18 cellular contexts compared by ENCODE assay signal in the genomic region with DNA sequence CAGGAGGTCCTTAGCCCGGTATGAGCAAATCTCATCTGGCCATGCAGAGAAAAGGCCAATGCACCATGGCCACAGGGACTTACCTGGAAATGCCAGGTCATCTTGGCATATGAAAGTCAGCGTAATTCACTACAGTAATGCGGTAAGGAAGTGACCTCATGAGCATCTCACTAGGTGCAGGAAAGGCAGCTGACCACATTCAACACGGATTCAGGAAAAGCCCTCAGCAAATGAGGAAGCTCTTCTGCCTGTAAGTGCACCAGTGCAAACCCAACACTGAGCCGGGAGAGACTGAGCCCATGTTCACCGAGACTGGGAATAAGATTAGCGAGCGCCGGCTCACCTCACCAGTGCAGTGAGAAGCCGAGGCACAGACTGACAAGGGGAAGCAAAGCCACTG. TPM values are rescaled to one million over a fixed set of nuclear protein-coding genes. Genes with fewer than 3 reads are reported as not detected.
DNase-seq lines count a peak whose midpoint lies in the region; ATAC-seq lines count a peak whose summit lies in the region.
"Had no signal": no experiment of that assay in that cellular context is flagged by ENCODE, and none has a peak within 500 bp of the region (broad histone marks: within the 10 kb centered on the region; RNA-seq: fewer than 3 reads in every experiment).

No MANE protein-coding gene starts in this region.

- no peak overlapping the region for H3K18ac ChIP-seq in neuronal stem cell (ENCODE audit: low read length)

- no peak for ATAC-seq in Right ventricle myocardium inferior
- ATAC-seq in left ventricle myocardium superior: no peak
- ATAC-seq in GM21367 (IDR thresholded peaks at IDR 0.05; ENCODE audit: unreplicated experiment): no peak
- no peak for ATAC-seq in GM21381 (IDR thresholded peaks at IDR 0.05; ENCODE audit: unreplicated experiment)
- ATAC-seq: A549; CD8-positive, alpha-beta T cell had no signal

- H3K79me1 ChIP-seq in neuronal stem cell (ENCODE audit: low read depth, low read length): peaks cover 13% of the 10 kb centered on the region

- no peak overlapping the region for H2AK5ac ChIP-seq in neuronal stem cell (ENCODE audit: low read depth, low read length)

- peaks cover 0 to 6% of the 10 kb centered on the region in 2 donors for H3K9me3 ChIP-seq in neuronal stem cell (replicated peaks in 1 of 2; ENCODE audit: control insufficient read depth in 2 of 2, insufficient read depth in 1 of 2, low read depth in 1 of 2, low read length in 2 of 2)
- H3K9me3 ChIP-seq: A549, HAP-1 had no signal

- no peak overlapping the region for H2BK15ac ChIP-seq in neuronal stem cell (ENCODE audit: low read length)

- H3K4me1 ChIP-seq in neuronal stem cell (ENCODE audit: control insufficient read depth in 2 of 2, insufficient read depth in 1 of 2, low read depth in 1 of 2, low read length in 2 of 2): no peaks in the 10 kb centered on the region
- H3K4me1 ChIP-seq: A549, HAP-1 had no signal

- no peak overlapping the region for H3K4ac ChIP-seq in neuronal stem cell (ENCODE audit: low read length)

- no peak overlapping the region for H3K4me3 ChIP-seq in neuronal stem cell (ENCODE audit: low read length in 2 of 2)
- H3K4me3 ChIP-seq: A549, GM23248, HAP-1 had no signal

- H3K4me2 ChIP-seq in neuronal stem cell (ENCODE audit: insufficient read depth, low read length, poor library complexity, severe bottlenecking): no peak overlapping the region
- H3K4me2 ChIP-seq: A549 had no signal

- H2BK5ac ChIP-seq in neuronal stem cell (ENCODE audit: low read length): no peak overlapping the region

- no peak overlapping the region for H3K14ac ChIP-seq in neuronal stem cell (ENCODE audit: low read length)

- peak; percentile 37 for DNase-seq in Right ventricle myocardium inferior (ENCODE audit: missing footprints)
- DNase-seq in left ventricle myocardium superior: no peak
- peak; percentile 20 for DNase-seq in MV-4-11 (lab: John Stamatoyannopoulos, UW)
- no peak for DNase-seq in neuronal stem cell (ENCODE audit: low spot score)
- DNase-seq in NCI-H774 (lab: John Stamatoyannopoulos, UW): no peak
- DNase-seq: AML-193; Calu3; CD8-positive, alpha-beta T cell; DMS79 treated with DMSO at 0.1 percent for 48 hours; GF-D8; GM23248 had no signal

- H3K27me3 ChIP-seq in neuronal stem cell (ENCODE audit: control insufficient read depth in 3 of 3, insufficient read depth in 3 of 3, low read depth in 1 of 3, low read length in 3 of 3): no peaks in the 10 kb centered on the region

- no peak overlapping the region for H4K91ac ChIP-seq in neuronal stem cell (ENCODE audit: low read depth, low read length, poor library complexity)

- intact Hi-C loops in Right ventricle myocardium inferior (cut with DNase I): no loop called here
- intact Hi-C loops in left ventricle myocardium superior (cut with micrococcal nuclease): no loop called here

- peak overlapping the region; percentile 30 for H3K9ac ChIP-seq in neuronal stem cell (ENCODE audit: low read depth, low read length, poor library complexity)
- H3K9ac ChIP-seq: GM23248 had no signal

- H2BK120ac ChIP-seq in neuronal stem cell (ENCODE audit: low read depth, low read length): no peak overlapping the region

- no peak overlapping the region for H2AFZ ChIP-seq in neuronal stem cell (ENCODE audit: low read length)
- H2AFZ ChIP-seq: GM23248 had no signal

- H3K27ac ChIP-seq in neuronal stem cell (replicated peaks; ENCODE audit: low read length): no peak overlapping the region
- H3K27ac ChIP-seq: 22Rv1, A549, C4-2B, GM23248 had no signal

- no peak overlapping the region for H2BK12ac ChIP-seq in neuronal stem cell (ENCODE audit: low read length)

- WGBS in neuronal stem cell (ENCODE audit: extremely low coverage in 2 of 2, insufficient read length in 2 of 2, insufficient replicate concordance in 1 of 2), 2 donors: no CpG with 5 or more reads among the region's 10 CpGs

- H4K8ac ChIP-seq in neuronal stem cell (ENCODE audit: low read depth, low read length): no peak overlapping the region

- H3K23ac ChIP-seq in neuronal stem cell (ENCODE audit: low read depth, low read length, poor library complexity): peak overlapping the region; percentile 73

- H3K36me3 ChIP-seq in neuronal stem cell (replicated peaks in 1 of 2; ENCODE audit: control insufficient read depth in 2 of 2, insufficient read depth in 2 of 2, low read length in 2 of 2): peaks cover 49 to 85% of the 10 kb centered on the region in 2 donors

RNA-seq across cellular contexts. Expression of a gene that starts 23.7 kb away (rescaled TPM):
- 286 TPM for total RNA-seq in Right ventricle myocardium inferior
- total RNA-seq in left ventricle myocardium superior: 307 TPM
- polyA plus RNA-seq in neuronal stem cell (2013, experiment 1 of 2): 56.9 TPM
- 58.7 TPM for polyA plus RNA-seq in neuronal stem cell (2013, experiment 2 of 2)

RNA-seq across cellular contexts. Expression of a gene that starts 45.4 kb away (rescaled TPM):
- 35.5 TPM for total RNA-seq in Right ventricle myocardium inferior
- total RNA-seq in left ventricle myocardium superior: 35.5 TPM
- 0.14 TPM for polyA plus RNA-seq in neuronal stem cell (2013, experiment 1 of 2)
- polyA plus RNA-seq in neuronal stem cell (2013, experiment 2 of 2): 0.11 TPM
- total RNA-seq: CD8-positive, alpha-beta T cell; GM23248 had no signal
- polyA plus RNA-seq: BJ, GM23248 had no signal

Comparison
In these comparisons a context has a peak if more than half of its experiments do, and no peak if none do; other contexts are left out.
1. DNase-seq: peak in Right ventricle myocardium inferior (single experiment) and MV-4-11 (single experiment); none in left ventricle myocardium superior (single experiment), neuronal stem cell (single experiment) and NCI-H774 (single experiment).